In the genomic region with DNA sequence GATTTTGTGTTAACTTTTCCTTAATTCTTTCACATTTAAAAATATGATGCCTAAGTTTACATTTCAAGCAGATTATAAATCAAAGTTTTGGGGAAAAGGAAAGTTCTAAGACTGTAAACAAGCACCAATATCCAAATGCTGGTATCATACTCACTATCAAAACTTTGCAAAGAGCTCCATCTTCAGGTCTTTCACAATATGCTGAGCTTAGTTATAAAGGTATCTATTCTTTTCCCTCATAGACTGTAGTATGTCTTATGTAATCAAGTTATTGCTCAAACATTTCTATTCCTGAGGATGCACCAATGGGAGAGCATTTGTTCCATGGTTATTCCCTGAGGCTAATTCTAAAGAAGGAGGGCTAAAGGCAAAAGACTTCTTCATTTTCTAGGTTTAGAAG, we compare ENCODE assay signal across 8 cellular contexts.
DNase-seq lines count a peak whose midpoint lies in the region; ATAC-seq, FAIRE-seq and TF ChIP-seq lines count a peak whose summit lies in the region.

No MANE protein-coding gene starts in this region.

- POLR2A ChIA-PET in Panc1 (lab: Charles Lee) = no interaction called here

- H3K4me1 ChIP-seq in BE2C (no peaks in the 10 kb centered on the region), Panc1 (ENCODE audit: control insufficient read depth, insufficient read depth, low read length) (no peaks in the 10 kb centered on the region)

- no peak overlapping the region for H3K4me3 ChIP-seq in BE2C (ENCODE audit: low read depth, low read length)
- no peak overlapping the region for H3K4me3 ChIP-seq in Panc1 (ENCODE audit: low read depth in 2 of 2, low read length in 2 of 2)

- H3K27ac ChIP-seq in Panc1 (ENCODE audit: low read length) = no peak overlapping the region

- ATAC-seq in GM19324 (IDR thresholded peaks at IDR 0.05; ENCODE audit: low FRiP score, unreplicated experiment) (peak; percentile 72), HG03378 (IDR thresholded peaks at IDR 0.05; ENCODE audit: unreplicated experiment) (peak; percentile 74), Panc1 (peak; percentile 85)

- no TSS peak for BruUV-seq in Panc1 (replicated peaks; lab: Mats Ljungman, UMichigan)

- CTCF ChIA-PET in Panc1 (lab: Charles Lee) = interaction anchor here (0.6 to 1.0 kb wide), 2 partner anchors 83 to 307 kb away, joined by 3 read pairs; no protein-coding TSS in a partner anchor

- H3K27me3 ChIP-seq in BE2C = no peaks in the 10 kb centered on the region
- H3K27me3 ChIP-seq in Panc1 (ENCODE audit: control insufficient read depth, insufficient read depth, low read length) = no peaks in the 10 kb centered on the region

- H3K9me3 ChIP-seq in BE2C (no peaks in the 10 kb centered on the region), Panc1 (ENCODE audit: control insufficient read depth, insufficient read depth, low read depth, low read length) (no peaks in the 10 kb centered on the region)

- peak; percentile 37 for TF ChIP-seq CTCF in BE2C (IDR thresholded peaks at IDR 0.05; ENCODE audit: low read depth, low read length)
- TF ChIP-seq CTCF in Panc1 (IDR thresholded peaks at IDR 0.05) = peak; percentile 38; the same call in 1 of the 2 replicates

- in situ Hi-C loops in Panc1 (cut with HindIII; ENCODE audit: low pct_unique_long_range_greater_than_20kb, low sequenced_read_pairs) = no loop called here

- intact Hi-C loops in Panc1 (cut with micrococcal nuclease; ENCODE audit: unreplicated experiment) = loop anchor here (5.0 kb wide), 1 partner anchor 295 kb away; no protein-coding TSS in a partner anchor

- H3K36me3 ChIP-seq in BE2C (no peaks in the 10 kb centered on the region), Panc1 (ENCODE audit: control insufficient read depth, insufficient read depth, low read length) (no peaks in the 10 kb centered on the region)

- DNase-seq in BE2C (no peak), Panc1 (ENCODE audit: low read depth, low spot score) (no peak), NCI-H146 treated with DMSO at 0.1 percent for 48 hours (lab: John Stamatoyannopoulos, UW; ENCODE audit: unreplicated experiment) (no peak), T-helper 1 cell (no peak)
- no peak for DNase-seq in stimulated activated naive CD4-positive, alpha-beta T cell treated with Interleukin-2 at 50 U/mL for 16 hours (lab: John Stamatoyannopoulos, UW)

- peak; percentile 82 for FAIRE-seq in islet of Langerhans (lab: Jason Lieb, UNC)
